In the genomic region with DNA sequence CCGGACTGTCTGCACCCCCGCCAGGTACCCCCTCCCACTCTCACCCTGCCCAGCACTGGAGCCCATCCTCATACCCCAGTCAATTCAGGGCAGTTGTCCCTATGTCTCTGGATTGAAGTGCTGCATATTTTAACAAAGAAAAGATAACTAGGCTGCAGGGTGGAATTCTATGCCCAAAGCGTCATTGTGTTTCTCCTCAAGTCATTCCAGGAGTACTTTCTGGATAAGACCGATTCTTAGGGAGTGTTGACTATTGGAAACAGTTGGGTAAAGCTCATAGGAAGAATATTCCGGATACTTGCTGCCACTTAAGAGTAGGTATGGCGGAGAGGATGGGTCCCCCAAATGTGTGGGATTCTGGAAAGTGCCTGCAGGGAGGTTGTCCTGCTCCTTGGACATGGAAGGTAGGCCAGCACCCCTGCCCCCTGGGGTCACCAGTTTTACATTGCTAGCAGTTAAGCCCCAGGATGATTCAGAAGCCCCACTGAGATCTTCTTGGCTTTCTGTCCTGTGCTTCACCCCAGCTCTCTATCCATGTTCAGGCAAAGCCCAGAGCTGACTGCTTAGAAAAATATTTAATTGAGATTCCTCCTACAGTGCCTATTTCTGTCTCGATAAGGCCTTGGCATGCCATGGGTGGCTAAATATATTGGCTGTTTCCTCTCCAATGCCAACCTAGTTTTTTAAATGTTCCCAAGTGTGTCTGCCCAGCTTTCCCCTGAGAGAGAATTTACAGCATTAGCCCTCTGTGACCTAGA, we compare ENCODE assay signal across 14 cellular contexts. TPM values are rescaled to one million over a fixed set of nuclear protein-coding genes. Genes with fewer than 3 reads are reported as not detected.
A peak's percentile ranks its signal among the peaks of the same experiment; 100 is the strongest.
DNase-seq lines count a peak whose midpoint lies in the region; ATAC-seq and TF ChIP-seq lines count a peak whose summit lies in the region.
"Had no signal": no experiment of that assay in that cellular context is flagged by ENCODE, and none has a peak within 500 bp of the region (broad histone marks: within the 10 kb centered on the region; RNA-seq: fewer than 3 reads in every experiment).

No MANE protein-coding gene starts in this region.

- peak overlapping the region; percentile 29; the same call in 1 of the 2 replicates for H3K23ac ChIP-seq in IMR-90 (ENCODE audit: low read depth, low read length)

- peak overlapping the region; percentile 78 for H3K18ac ChIP-seq in IMR-90 (ENCODE audit: low read depth, low read length)

- ATAC-seq in IMR-90 (ENCODE audit: low read depth), result peak; percentile 61
- peak; percentile 61 to 90 (median 82) for ATAC-seq in heart right ventricle
- ATAC-seq in WTC11, result no peak
- ATAC-seq: activated naive CD4-positive, alpha-beta T cell treated with anti-CD3 and anti-CD28 coated beads, Interleukin-2, amount 50 U/mL, for 72 hours had no signal

- peak; percentile 55 for DNase-seq in IMR-90
- DNase-seq in breast epithelium (ENCODE audit: low spot score in 2 of 2), result no peak
- peak in 1 of 2 donors; percentile 43 for DNase-seq in heart right ventricle
- no peak for DNase-seq in islet precursor cell
- no peak for DNase-seq in testis
- no peak for DNase-seq in WTC11 (ENCODE audit: low spot score)
- DNase-seq in OCI-M1 (lab: John Stamatoyannopoulos, UW), result no peak
- DNase-seq: DMS79 treated with DMSO at 0.1 percent for 48 hours; NCI-H1092; stimulated activated CD4-positive, alpha-beta T cell treated with anti-CD3 and anti-CD28 coated beads, Interleukin-4, amount 100 ng/mL, for 1 hour had no signal

- no peak overlapping the region for H3K56ac ChIP-seq in IMR-90 (ENCODE audit: extremely low read depth, insufficient read depth, low read length)

- H3K27me3 ChIP-seq in IMR-90 (ENCODE audit: control insufficient read depth, insufficient read depth, low read length), result no peaks in the 10 kb centered on the region
- H3K27me3 ChIP-seq in breast epithelium, result no peaks in the 10 kb centered on the region
- no peaks in the 10 kb centered on the region for H3K27me3 ChIP-seq in heart right ventricle
- H3K27me3 ChIP-seq in stomach smooth muscle (ENCODE audit: control insufficient read depth in 1 of 2, insufficient read depth in 2 of 2, low read length in 2 of 2), result no peaks in the 10 kb centered on the region
- no peaks in the 10 kb centered on the region for H3K27me3 ChIP-seq in testis

- intact Hi-C loops in IMR-90 (cut with micrococcal nuclease) (no loop called here), breast epithelium (cut with DNase I; ENCODE audit: low total_unique reads) (no loop called here), heart right ventricle (cut with DNase I) (loop anchor here in 1 of 10 donors (5.0 kb wide), 1 partner anchor 50 kb away; no protein-coding TSS in a partner anchor), testis (cut with DNase I; ENCODE audit: low total_unique reads) (no loop called here)

- peak overlapping the region; percentile 50 for H2BK5ac ChIP-seq in IMR-90 (ENCODE audit: low read depth, low read length, poor library complexity, severe bottlenecking)

- no peaks in the 10 kb centered on the region for H3K79me1 ChIP-seq in IMR-90 (ENCODE audit: low read depth in 1 of 2, low read length in 2 of 2)

- peak overlapping the region; percentile 41 for H2BK20ac ChIP-seq in IMR-90 (ENCODE audit: low read depth, low read length)

- H3K4me3 Mint-ChIP-seq in WTC11, result no peak overlapping the region
- H3K4me3 Mint-ChIP-seq: CD14-positive monocyte; dendritic cell treated with granulocyte-macrophage colony-stimulating factor and Interleukin-4, amounts not matched to agents 40 ng/mL and 50 ng/mL, for 4 days had no signal

- H3K9me3 Mint-ChIP-seq in WTC11, result no peaks in the 10 kb centered on the region; the same call in 1 of the 2 replicates
- H3K9me3 Mint-ChIP-seq: activated naive CD4-positive, alpha-beta T cell treated with anti-CD3 and anti-CD28 coated beads, Interleukin-2, amount 50 U/mL, for 72 hours; dendritic cell treated with granulocyte-macrophage colony-stimulating factor and Interleukin-4, amounts not matched to agents 40 ng/mL and 50 ng/mL, for 4 days had no signal

- no peak overlapping the region for H2AK9ac ChIP-seq in IMR-90 (replicated peaks; ENCODE audit: low read depth, low read length, poor library complexity)

- TF ChIP-seq POLR2A in IMR-90 (IDR thresholded peaks at IDR 0.05; ENCODE audit: low read depth, low read length) (no peak), breast epithelium (IDR thresholded peaks at IDR 0.05) (no peak), testis (IDR thresholded peaks at IDR 0.05) (no peak)

- no peak overlapping the region for H3K27ac Mint-ChIP-seq in WTC11
- H3K27ac Mint-ChIP-seq: activated naive CD4-positive, alpha-beta T cell treated with anti-CD3 and anti-CD28 coated beads, Interleukin-2, amount 50 U/mL, for 72 hours; dendritic cell treated with granulocyte-macrophage colony-stimulating factor and Interleukin-4, amounts not matched to agents 40 ng/mL and 50 ng/mL, for 4 days had no signal

- H4K8ac ChIP-seq in IMR-90 (ENCODE audit: low read depth in 2 of 2, low read length in 2 of 2), result peak overlapping the region in 1 of 2 experiments; percentile 68; a peak in 2 of 4 replicates

- TF ChIP-seq CTCF in IMR-90 (conservative IDR thresholded peaks at IDR 0.05; ENCODE audit: low read depth, low read length) (no peak), breast epithelium (IDR thresholded peaks at IDR 0.05) (no peak), heart right ventricle (IDR thresholded peaks at IDR 0.05) (no peak), testis (IDR thresholded peaks at IDR 0.05) (no peak), WTC11 (IDR thresholded peaks at IDR 0.05) (no peak)

- H3K36me3 ChIP-seq in IMR-90 (ENCODE audit: control insufficient read depth, insufficient read depth, low read length) (no peaks in the 10 kb centered on the region), breast epithelium (no peaks in the 10 kb centered on the region), heart right ventricle (no peaks in the 10 kb centered on the region), stomach smooth muscle (ENCODE audit: control insufficient read depth in 2 of 2, insufficient read depth in 2 of 2, low read length in 2 of 2) (no peaks in the 10 kb centered on the region), testis (ENCODE audit: low read depth, missing control alignments) (no peaks in the 10 kb centered on the region)

- H3K36me3 Mint-ChIP-seq in WTC11, result peaks cover 5% of the 10 kb centered on the region; the same call in 1 of the 2 replicates
- H3K36me3 Mint-ChIP-seq: activated naive CD4-positive, alpha-beta T cell treated with anti-CD3 and anti-CD28 coated beads, Interleukin-2, amount 50 U/mL, for 72 hours; CD14-positive monocyte had no signal

- peaks cover 24% of the 10 kb centered on the region for H3K4me1 Mint-ChIP-seq in WTC11

- H3K9me3 ChIP-seq in IMR-90 (ENCODE audit: control insufficient read depth, insufficient read depth, low read length), result no peaks in the 10 kb centered on the region
- H3K9me3 ChIP-seq in breast epithelium, result no peaks in the 10 kb centered on the region
- H3K9me3 ChIP-seq in heart right ventricle, result no peaks in the 10 kb centered on the region
- no peaks in the 10 kb centered on the region for H3K9me3 ChIP-seq in stomach smooth muscle (ENCODE audit: control insufficient read depth in 2 of 2, low read length in 2 of 2)
- no peaks in the 10 kb centered on the region for H3K9me3 ChIP-seq in testis

- H2AFZ ChIP-seq in IMR-90 (replicated peaks; ENCODE audit: low read length, poor library complexity), result no peak overlapping the region

- BruUV-seq in IMR-90 (replicated peaks; lab: Mats Ljungman, UMichigan), result no TSS peak

- H3K9ac ChIP-seq in IMR-90 (ENCODE audit: low read depth, low read length) (no peak overlapping the region), stomach smooth muscle (ENCODE audit: low read length in 2 of 2) (no peak overlapping the region)

- H3K14ac ChIP-seq in IMR-90 (replicated peaks; ENCODE audit: low read depth, low read length), result peak overlapping the region; percentile 60; the same call in 1 of the 2 replicates

- peaks cover 2% of the 10 kb centered on the region; the same call in 1 of the 2 replicates for H3K9me1 ChIP-seq in IMR-90 (ENCODE audit: insufficient read depth, low read length)

- POLR2A ChIA-PET in IMR-90 (lab: Charles Lee; ENCODE audit: unreplicated experiment), result no interaction called here
- POLR2A ChIA-PET in WTC11 (lab: Charles Lee), result no interaction called here

- H3K4ac ChIP-seq in IMR-90 (ENCODE audit: low read depth, low read length), result peak overlapping the region; percentile 60; the same call in 1 of the 2 replicates

- peaks cover 29% of the 10 kb centered on the region for H3K4me1 ChIP-seq in IMR-90 (ENCODE audit: control insufficient read depth, insufficient read depth, low read length)
- no peaks in the 10 kb centered on the region for H3K4me1 ChIP-seq in breast epithelium
- H3K4me1 ChIP-seq in heart right ventricle, result peaks cover 0 to 61% (median 31%) of the 10 kb centered on the region in 9 donors
- peaks cover 44% of the 10 kb centered on the region for H3K4me1 ChIP-seq in stomach smooth muscle (ENCODE audit: control insufficient read depth, insufficient read depth, low read length)
- peaks cover 4% of the 10 kb centered on the region for H3K4me1 ChIP-seq in testis

- dilution Hi-C loops in IMR-90 (cut with HindIII; ENCODE audit: low sequenced_read_pairs, unreplicated experiment), result no loop called here

- H2AK5ac ChIP-seq in IMR-90 (ENCODE audit: low read depth, low read length), result no peak overlapping the region

- WGBS in IMR-90 (ENCODE audit: extremely low coverage in 2 of 2, insufficient read length in 1 of 2), 2 experiments, result 84% methylated on average over 4 of the region's 7 CpGs; no CpG with 5 or more reads in 1 of the 2 experiments
- 63 to 64% methylated on average over 7 of the region's 7 CpGs for whole genome bisulfite sequencing in heart right ventricle, 2 donors
- WGBS in testis, 2 donors, result 69 to 72% methylated on average over 7 of the region's 7 CpGs

- in situ Hi-C loops in IMR-90 (cut with MboI; ENCODE audit: low sequenced_read_pairs), result no loop called here

- H2BK120ac ChIP-seq in IMR-90 (ENCODE audit: low read depth, low read length), result peak overlapping the region; percentile 77; the same call in 1 of the 2 replicates

- peak overlapping the region; percentile 16; the same call in 1 of the 2 replicates for H4K91ac ChIP-seq in IMR-90 (ENCODE audit: insufficient read depth, low read depth, low read length)

- TF ChIP-seq RAD21 in IMR-90 (IDR thresholded peaks at IDR 0.05; ENCODE audit: low read length), result no peak

- H3K4me3 ChIP-seq in IMR-90 (ENCODE audit: insufficient read depth, low read depth, low read length), result no peak overlapping the region
- no peak overlapping the region for H3K4me3 ChIP-seq in breast epithelium
- no peak overlapping the region for H3K4me3 ChIP-seq in heart right ventricle
- no peak overlapping the region for H3K4me3 ChIP-seq in stomach smooth muscle (ENCODE audit: low read length in 2 of 2)
- no peak overlapping the region for H3K4me3 ChIP-seq in testis

- peak overlapping the region; percentile 42; the same call in 1 of the 3 replicates for H2BK15ac ChIP-seq in IMR-90 (ENCODE audit: low read depth, low read length)

- H4K20me1 ChIP-seq in IMR-90 (ENCODE audit: insufficient read depth, low read length), result no peaks in the 10 kb centered on the region

- peaks cover 2% of the 10 kb centered on the region; the same call in 1 of the 2 replicates for H3K27me3 Mint-ChIP-seq in WTC11 (ENCODE audit: low read depth)

- peak overlapping the region; percentile 72; the same call in 1 of the 2 replicates for H4K5ac ChIP-seq in IMR-90 (ENCODE audit: low read depth, low read length)

- peak overlapping the region; percentile 65; the same call in 1 of the 2 replicates for H3K27ac ChIP-seq in IMR-90 (ENCODE audit: insufficient read depth, low read length)
- peak overlapping the region; percentile 69 to 79 for H3K27ac ChIP-seq in breast epithelium
- peak overlapping the region; percentile 65 to 94 (median 80) for H3K27ac ChIP-seq in heart right ventricle
- peak overlapping the region; percentile 85 for H3K27ac ChIP-seq in stomach smooth muscle (ENCODE audit: low read length)
- no peak overlapping the region for H3K27ac ChIP-seq in testis

- H3K4me2 ChIP-seq in IMR-90 (ENCODE audit: low read depth, low read length), result peak overlapping the region; percentile 12; the same call in 1 of the 2 replicates

- CTCF ChIA-PET in IMR-90 (lab: Yijun Ruan, JAX), result no interaction called here
- CTCF ChIA-PET in WTC11 (lab: Charles Lee), result no interaction called here

RNA-seq across cellular contexts. Expression of gene RPL37A, which starts 48.2 kb away (rescaled TPM):
- total RNA-seq in IMR-90 (2012; rRNA removed) (341 and 804 TPM in 2 replicates), breast epithelium (1,000 to 10,000 TPM; 1,604 to 2,277 (median 1,692) TPM), heart right ventricle (1,000 to 10,000 TPM; 1,773 to 2,212 (median 2,050) TPM), testis (1,000 to 10,000 TPM in 1 of 2 donors, 100 to 1,000 TPM in 1; 806 to 1,188 TPM), WTC11 (2021) (3,135 to 3,488 TPM (median 3,463 TPM) in 3 replicates)
- polyA plus RNA-seq in IMR-90 (2012; rRNA removed) (1,504 and 1,572 TPM in 2 replicates), heart right ventricle (1,000 to 10,000 TPM; 2,109 to 6,100 TPM), testis (ENCODE audit: insufficient read depth, low read depth, low replicate concordance) (2,664 TPM)
- polyA plus RNA-seq in IMR-90 (2012; cell fraction: cytosol; rRNA removed), result 2,705 and 5,319 TPM in 2 replicates
- 530 and 1,168 TPM in 2 replicates for polyA plus RNA-seq in IMR-90 (2012; cell fraction: nucleus; rRNA removed; ENCODE audit: low replicate concordance)

Comparison
In these comparisons a context has a peak if more than half of its experiments do, and no peak if none do; other contexts are left out.
1. H3K27ac ChIP-seq: peak in IMR-90 (single experiment), breast epithelium (2 of 2), heart right ventricle (10 of 10) and stomach smooth muscle (single experiment); none in testis (0 of 2).